Comparison of ENCODE assay signal across 17 cellular contexts in the genomic region with DNA sequence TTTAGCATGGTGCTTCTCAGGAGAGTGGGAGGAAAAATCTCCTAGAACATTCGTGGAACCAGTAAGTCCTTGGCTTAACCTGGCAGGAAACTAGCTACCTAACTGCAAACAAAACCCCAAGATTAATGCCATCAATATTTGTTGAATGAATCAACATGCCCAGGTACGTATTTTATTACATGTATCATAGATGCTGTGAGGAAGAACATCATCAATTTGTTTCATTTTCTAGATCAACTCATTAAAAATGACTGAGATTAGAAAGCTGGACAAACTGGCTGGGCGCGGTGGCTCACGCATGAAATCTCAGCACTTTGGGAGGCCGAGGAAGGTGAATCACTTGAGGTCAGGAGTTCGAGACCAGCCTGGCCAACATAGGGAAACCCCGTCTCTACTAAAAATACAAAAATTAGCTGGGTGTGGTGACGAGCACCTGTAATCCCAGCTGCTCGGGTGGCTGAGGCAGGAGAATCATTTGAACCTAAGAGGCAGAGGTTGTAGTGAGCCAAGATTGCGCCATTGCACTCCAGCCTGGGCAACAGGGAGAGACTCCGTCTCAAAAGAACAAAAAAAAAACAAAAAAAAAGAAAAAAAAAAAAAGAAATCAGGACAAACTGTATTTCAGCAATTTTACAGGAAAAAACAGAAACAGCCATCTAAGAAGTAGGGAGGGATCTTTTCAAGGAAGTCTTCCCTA.
DNase-seq lines count a peak whose midpoint lies in the region; ATAC-seq, FAIRE-seq and TF ChIP-seq lines count a peak whose summit lies in the region.
"Had no signal": no experiment of that assay in that cellular context is flagged by ENCODE, and none has a peak within 500 bp of the region (broad histone marks: within the 10 kb centered on the region; RNA-seq: fewer than 3 reads in every experiment).

No MANE protein-coding gene starts in this region.

- ATAC-seq in sciatic nerve: peak; percentile 53
- no peak for ATAC-seq in GM19455 (IDR thresholded peaks at IDR 0.05; ENCODE audit: unreplicated experiment)
- no peak for ATAC-seq in HG02588 (IDR thresholded peaks at IDR 0.05; ENCODE audit: unreplicated experiment)
- ATAC-seq: HepG2; stimulated activated memory B cell treated with anti-CD40 and anti-IgM and Interleukin-4, amounts not matched to agents 10 μg/mL and 1 μg/mL and 100 μg/mL, for 72 hours had no signal

- intact Hi-C loops in sciatic nerve (cut with DNase I): no loop called here

- no peak overlapping the region for H3K9ac ChIP-seq in GM23248

- H3K79me2 ChIP-seq in GM23248 (ENCODE audit: insufficient read depth): no peaks in the 10 kb centered on the region

- H3K4me1 ChIP-seq in GM23248 (ENCODE audit: insufficient read depth): peaks cover 22% of the 10 kb centered on the region

- WGBS in GM23248 (ENCODE audit: low coverage in 1 of 2, low lambda C conversion rate in 2 of 2, missing lambda C conversion rate in 2 of 2), 2 experiments: 91 to 93% methylated on average over 11 to 12 of the region's 12 CpGs

- H3K27ac ChIP-seq in GM23248: no peak overlapping the region
- H3K27ac ChIP-seq: vagina had no signal

- FAIRE-seq in bronchial epithelial cell (lab: Jason Lieb, UNC): peak; percentile 82
- no peak for FAIRE-seq in GM12891 (lab: Jason Lieb, UNC)
- FAIRE-seq: HepG2 had no signal

- no peak for TF ChIP-seq POLR2A in GM12891 (IDR thresholded peaks at IDR 0.05; ENCODE audit: low read depth, low read length)

- H3K4me2 ChIP-seq in GM23248 (ENCODE audit: unreplicated experiment): peak overlapping the region; percentile 40

- no peaks in the 10 kb centered on the region; the same call in 1 of the 2 replicates for H3K36me3 ChIP-seq in GM23248 (ENCODE audit: low read depth)
- H3K36me3 ChIP-seq in bronchial epithelial cell (ENCODE audit: control insufficient read depth, insufficient read depth, low read length): no peaks in the 10 kb centered on the region
- H3K36me3 ChIP-seq: vagina had no signal

- H3K9me2 ChIP-seq in GM23248 (ENCODE audit: insufficient read depth): no peaks in the 10 kb centered on the region

- no peaks in the 10 kb centered on the region for H4K20me1 ChIP-seq in GM23248 (ENCODE audit: insufficient read depth)

- no peak for DNase-seq in GM23248
- DNase-seq in M059J (ENCODE audit: low read depth): peak; percentile 38
- DNase-seq in bronchial epithelial cell (ENCODE audit: low read depth): peak; percentile 91
- no peak for DNase-seq in sciatic nerve (ENCODE audit: low spot score)
- no peak for DNase-seq in GM12891 (ENCODE audit: insufficient read length, low spot score)
- DNase-seq: activated B cell treated with CpG ODN at 0.5 μM for 24 hours; activated CD4-positive, alpha-beta T cell treated with anti-CD3 and anti-CD28 coated beads, Interleukin-2, amount 50 U/mL, for 48 hours; activated effector memory CD4-positive, alpha-beta T cell treated with anti-CD3 and anti-CD28 coated beads, Interleukin-2, amount 50 U/mL, for 16 hours; CD4-positive, alpha-beta memory T cell; head of caudate nucleus; NCI-H2081; NCI-H510A treated with DMSO at 0.1 percent for 48 hours had no signal

- in situ Hi-C loops in GM23248 (cut with MboI): no loop called here

- no peak for TF ChIP-seq CTCF in bronchial epithelial cell (IDR thresholded peaks at IDR 0.05; ENCODE audit: insufficient read depth, low read length, severe bottlenecking)

- H2AFZ ChIP-seq in GM23248: no peak overlapping the region

- no peaks in the 10 kb centered on the region for H3K9me3 ChIP-seq in GM23248 (ENCODE audit: low read depth)
- H3K9me3 ChIP-seq: vagina had no signal

- H3K4me3 ChIP-seq in GM23248 (no peak overlapping the region), bronchial epithelial cell (ENCODE audit: low read depth, low read length) (no peak overlapping the region)
- H3K4me3 ChIP-seq: vagina had no signal

- peaks cover 24% of the 10 kb centered on the region for H3F3A ChIP-seq in GM23248 (ENCODE audit: insufficient read depth)

- H3K27me3 ChIP-seq in GM23248 (replicated peaks; ENCODE audit: insufficient read depth): peaks cover 13% of the 10 kb centered on the region; the same call in 1 of the 2 replicates
- no peaks in the 10 kb centered on the region for H3K27me3 ChIP-seq in bronchial epithelial cell (ENCODE audit: control insufficient read depth, insufficient read depth, low read length)
- H3K27me3 ChIP-seq: vagina had no signal

TF ChIP-seq in GM12891, 5 proteins besides CTCF, POLR2A, EP300 and RAD21:
- TF ChIP-seq SPI1 (IDR thresholded peaks at IDR 0.05; ENCODE audit: low read depth, low read length): no peak
- no peak for TF ChIP-seq TAF1 (IDR thresholded peaks at IDR 0.05; ENCODE audit: low read depth, low read length)
- no peak for TF ChIP-seq POU2F2 (IDR thresholded peaks at IDR 0.05; ENCODE audit: low read depth, low read length)
- TF ChIP-seq PAX5 (IDR thresholded peaks at IDR 0.05; ENCODE audit: insufficient read depth, low read length, severe bottlenecking): no peak
- TF ChIP-seq POLR2AphosphoS5 (IDR thresholded peaks at IDR 0.05; ENCODE audit: low read depth, low read length): no peak

Comparison
In these comparisons a context has a peak if more than half of its experiments do, and no peak if none do; other contexts are left out.
1. DNase-seq: peak in M059J (single experiment) and bronchial epithelial cell (single experiment); none in GM23248 (single experiment), sciatic nerve (single experiment) and GM12891 (single experiment).